In genomic region chr12:2796187-2796663, GRCh38 we compare ENCODE assay signal across 9 cellular contexts. TPM values are rescaled to one million over a fixed set of nuclear protein-coding genes. Genes with fewer than 3 reads are reported as not detected.
DNase-seq lines count a peak whose midpoint lies in the region; ATAC-seq and TF ChIP-seq lines count a peak whose summit lies in the region.
"Had no signal": no experiment of that assay in that cellular context is flagged by ENCODE, and none has a peak within 500 bp of the region (broad histone marks: within the 10 kb centered on the region; RNA-seq: fewer than 3 reads in every experiment).

No MANE protein-coding gene starts in this region.

- peaks cover 8% of the 10 kb centered on the region for H3K36me3 ChIP-seq in Caco-2 (ENCODE audit: control insufficient read depth, insufficient read depth, low read length)
- H3K36me3 ChIP-seq in urinary bladder (ENCODE audit: insufficient read depth): peaks cover 5% of the 10 kb centered on the region

- WGBS in lower leg skin, 2 donors: 5% methylated on average over 10 to 14 of the region's 14 CpGs
- 9% methylated on average over 14 of the region's 14 CpGs for WGBS in urinary bladder

- H3K4me3 Mint-ChIP-seq in Caco-2 (ENCODE audit: unreplicated experiment): peak overlapping the region; percentile 89
- H3K4me3 Mint-ChIP-seq in brain: peak overlapping the region; percentile 93 to 98 (median 95)

- peak; percentile 27 to 49 for TF ChIP-seq CTCF in Caco-2 (IDR thresholded peaks at IDR 0.05; ENCODE audit: insufficient read depth in 1 of 2, low read depth in 1 of 2, low read length in 1 of 2, severe bottlenecking in 1 of 2, unreplicated experiment in 1 of 2)
- peak in 1 of 2 experiments; percentile 23 for TF ChIP-seq CTCF in brain (conservative IDR thresholded peaks at IDR 0.05)
- TF ChIP-seq CTCF in lower leg skin (IDR thresholded peaks at IDR 0.05): no peak

- H3K36me3 Mint-ChIP-seq in Caco-2 (ENCODE audit: insufficient read depth, unreplicated experiment) (peaks cover 61% of the 10 kb centered on the region), brain (peaks cover 53% of the 10 kb centered on the region)

- TF ChIP-seq POLR2A in lower leg skin (IDR thresholded peaks at IDR 0.05): no peak

- ATAC-seq in GM18520 (IDR thresholded peaks at IDR 0.05; ENCODE audit: unreplicated experiment): no peak

- H3K27ac Mint-ChIP-seq in Caco-2 (ENCODE audit: unreplicated experiment) (peak overlapping the region; percentile 84), brain (peak overlapping the region; percentile 95 to 97 (median 96))

- CTCF ChIA-PET in Caco-2 (lab: Charles Lee): interaction anchor here (0.5 to 1.6 kb wide), 14 partner anchors 9 to 277 kb away, joined by 3 to 13 read pairs (median 4); partner anchors contain the start of genes FOXM1, ITFG2, RHNO1 and TULP3

- DNase-seq in Caco-2: peak in 1 of 2 experiments; percentile 58
- DNase-seq in HuH-7.5 (ENCODE audit: low spot score): peak; percentile 54
- DNase-seq in lower leg skin (ENCODE audit: low spot score in 2 of 2): no peak
- no peak for DNase-seq in inferior parietal cortex (ENCODE audit: extremely low spot score)
- no peak for DNase-seq in NCI-H128 (lab: John Stamatoyannopoulos, UW; ENCODE audit: unreplicated experiment)

- no peaks in the 10 kb centered on the region for H3K27me3 Mint-ChIP-seq in Caco-2 (ENCODE audit: insufficient read depth, unreplicated experiment)
- H3K27me3 Mint-ChIP-seq in brain: peaks cover 4% of the 10 kb centered on the region

- H3K27me3 ChIP-seq in Caco-2 (replicated peaks; ENCODE audit: control insufficient read depth, insufficient read depth, low read length): no peaks in the 10 kb centered on the region

- no peaks in the 10 kb centered on the region for H3K9me3 ChIP-seq in Caco-2

- POLR2A ChIA-PET in Caco-2 (lab: Charles Lee): interaction anchor here (0.5 to 1.4 kb wide), 2 partner anchors 17 to 80 kb away, joined by 4 to 8 read pairs; partner anchors contain the start of gene ITFG2

- intact Hi-C loops in Caco-2 (cut with micrococcal nuclease; ENCODE audit: unreplicated experiment): loop anchor here (1.0 kb wide), 1 partner anchor 16 kb away; the partner anchor contains the start of gene ITFG2
- intact Hi-C loops in lower leg skin (cut with DNase I; ENCODE audit: low total_unique reads): no loop called here

- no peak overlapping the region for H3K27ac ChIP-seq in urinary bladder (ENCODE audit: low read depth)

- peaks cover 16% of the 10 kb centered on the region for H3K4me1 Mint-ChIP-seq in Caco-2 (ENCODE audit: low read depth, unreplicated experiment)
- H3K4me1 Mint-ChIP-seq in brain: peaks cover 38% of the 10 kb centered on the region

- peaks cover 15% of the 10 kb centered on the region for H3K4me1 ChIP-seq in Caco-2
- no peaks in the 10 kb centered on the region for H3K4me1 ChIP-seq in urinary bladder (ENCODE audit: insufficient read depth)

- BruUV-seq in Caco-2 (replicated peaks; lab: Mats Ljungman, UMichigan): no TSS peak

- H3K9me3 Mint-ChIP-seq in Caco-2 (ENCODE audit: unreplicated experiment) (no peaks in the 10 kb centered on the region), brain (peaks cover 0 to 11% (median 0%) of the 10 kb centered on the region in 5 experiments)

- H3K4me3 ChIP-seq in Caco-2 (ENCODE audit: low read depth, low read length): peak overlapping the region; percentile 81
- peak overlapping the region; percentile 74 for H3K4me3 ChIP-seq in lower leg skin (ENCODE audit: low read depth, poor library complexity, severe bottlenecking)
- peak overlapping the region; percentile 95 for H3K4me3 ChIP-seq in urinary bladder (ENCODE audit: low read depth, low read length)

RNA-seq across cellular contexts. Expression of gene FKBP4, which starts 1.5 kb away (rescaled TPM):
- 118 and 136 TPM in 2 replicates for total RNA-seq in Caco-2 (2022)
- 125 TPM for polyA plus RNA-seq in brain (ENCODE audit: insufficient read depth, low read depth, low replicate concordance)
- 10 to 100 TPM; 43.1 to 65.0 (median 50.2) TPM for total RNA-seq in lower leg skin
- 27.9 TPM for total RNA-seq in urinary bladder
- polyA plus RNA-seq in urinary bladder: 43.7 TPM

RNA-seq across cellular contexts. Expression of gene ITFG2, which starts 16.2 kb away (rescaled TPM):
- 52.6 and 58.5 TPM in 2 replicates for total RNA-seq in Caco-2 (2022)
- polyA plus RNA-seq in brain (ENCODE audit: insufficient read depth, low read depth, low replicate concordance): 22.2 TPM
- 10 to 100 TPM; 13.9 to 36.1 (median 27.5) TPM for total RNA-seq in lower leg skin
- 23.2 TPM for total RNA-seq in urinary bladder
- polyA plus RNA-seq in urinary bladder: 27.2 TPM

RNA-seq across cellular contexts. Expression of gene NRIP2, which starts 38.6 kb away (rescaled TPM):
- not detected in 2 replicates for total RNA-seq in Caco-2 (2022)
- 8.9 TPM for polyA plus RNA-seq in brain (ENCODE audit: insufficient read depth, low read depth, low replicate concordance)
- 1 to 10 TPM in 2 of 4 donors, under 1 TPM in 2; 0.17 to 1.9 (median 0.79) TPM for total RNA-seq in lower leg skin
- 1.7 TPM for total RNA-seq in urinary bladder
- polyA plus RNA-seq in urinary bladder: 4.3 TPM
- total RNA-seq: SK-MEL-5 had no signal

Comparison
In these comparisons a context has a peak if more than half of its experiments do, and no peak if none do; other contexts are left out.
1. CTCF ChIP-seq: peak in Caco-2 (2 of 2); none in lower leg skin (0 of 3).
2. Peak in every context shown above with its lines, with median percentiles within 50 percentile points of each other: H3K4me3 ChIP-seq.